ENCODE assay signal across 24 cellular contexts in genomic region chr1:70196333-70196732, GRCh38.
"Had no signal": no experiment of that assay in that cellular context is flagged by ENCODE, and none has a peak within 500 bp of the region (broad histone marks: within the 10 kb centered on the region; RNA-seq: fewer than 3 reads in every experiment).

No MANE protein-coding gene starts in this region.

- FAIRE-seq: endometrium, islet of Langerhans had no signal

- H3K9me3 Mint-ChIP-seq: stimulated activated memory B cell treated with anti-CD40 and anti-IgM and Interleukin-4, amounts not matched to agents 10 μg/mL and 1 μg/mL and 100 μg/mL, for 72 hours; stimulated activated naive CD8-positive, alpha-beta T cell treated with anti-CD3 and anti-CD28 coated beads, Interleukin-15, Interleukin-2, amounts not matched to agents 100 ng/mL and 50 ng/mL, for 24 hours had no signal

- H3K27ac ChIP-seq: dorsolateral prefrontal cortex, esophagus muscularis mucosa, gastrocnemius medialis, heart right ventricle, neutrophil, psoas muscle, right lobe of liver, spleen, tibial artery, upper lobe of left lung, uterus had no signal

- DNase-seq: dorsolateral prefrontal cortex; effector CD8-positive, alpha-beta T cell; gastrocnemius medialis; heart right ventricle; hypothalamus; kidney glomerular epithelial cell; mammary epithelial cell; naive thymus-derived CD4-positive, alpha-beta T cell; psoas muscle; retina; right lobe of liver; spleen; stimulated activated CD4-positive, alpha-beta T cell treated with anti-CD3 and anti-CD28 coated beads, Interleukin-15, amount 100 ng/mL, for 24 hours; stimulated activated CD4-positive, alpha-beta T cell treated with anti-CD3 and anti-CD28 coated beads, Interleukin-1b, Interleukin-23, amount 100 ng/mL, for 48 hours; stimulated activated CD4-positive, alpha-beta T cell treated with anti-CD3 and anti-CD28 coated beads, Interleukin-4, amount 100 ng/mL, for 24 hours; tibial artery; upper lobe of left lung; uterus had no signal

- H3K27me3 Mint-ChIP-seq: naive thymus-derived CD4-positive, alpha-beta T cell; stimulated activated memory B cell treated with anti-CD40 and anti-IgM and Interleukin-4, amounts not matched to agents 10 μg/mL and 1 μg/mL and 100 μg/mL, for 72 hours; stimulated activated naive CD8-positive, alpha-beta T cell treated with anti-CD3 and anti-CD28 coated beads, Interleukin-15, Interleukin-2, amounts not matched to agents 100 ng/mL and 50 ng/mL, for 24 hours had no signal

- ATAC-seq: gastrocnemius medialis; heart right ventricle; naive thymus-derived CD4-positive, alpha-beta T cell; psoas muscle; right lobe of liver; stimulated activated memory B cell treated with anti-CD40 and anti-IgM and Interleukin-4, amounts not matched to agents 10 μg/mL and 1 μg/mL and 100 μg/mL, for 72 hours had no signal

- H3K36me3 ChIP-seq: esophagus muscularis mucosa, gastrocnemius medialis, neutrophil, right lobe of liver, tibial artery, upper lobe of left lung, uterus had no signal

- H3K4me1 ChIP-seq: esophagus muscularis mucosa, gastrocnemius medialis, heart right ventricle, psoas muscle, tibial artery, upper lobe of left lung, uterus had no signal

- H3K4me3 ChIP-seq: dorsolateral prefrontal cortex, esophagus muscularis mucosa, gastrocnemius medialis, heart right ventricle, psoas muscle, right lobe of liver, spleen, tibial artery, upper lobe of left lung, uterus had no signal

- H3K27me3 ChIP-seq: dorsolateral prefrontal cortex, esophagus muscularis mucosa, gastrocnemius medialis, heart right ventricle, neutrophil, right lobe of liver, spleen, tibial artery, upper lobe of left lung, uterus had no signal

- H3K27ac Mint-ChIP-seq: naive thymus-derived CD4-positive, alpha-beta T cell; stimulated activated memory B cell treated with anti-CD40 and anti-IgM and Interleukin-4, amounts not matched to agents 10 μg/mL and 1 μg/mL and 100 μg/mL, for 72 hours; stimulated activated naive CD8-positive, alpha-beta T cell treated with anti-CD3 and anti-CD28 coated beads, Interleukin-15, Interleukin-2, amounts not matched to agents 100 ng/mL and 50 ng/mL, for 24 hours had no signal

- H3K9me3 ChIP-seq: esophagus muscularis mucosa, gastrocnemius medialis, neutrophil, psoas muscle, right lobe of liver, tibial artery, upper lobe of left lung, uterus had no signal

- H3K4me3 Mint-ChIP-seq: naive thymus-derived CD4-positive, alpha-beta T cell; stimulated activated memory B cell treated with anti-CD40 and anti-IgM and Interleukin-4, amounts not matched to agents 10 μg/mL and 1 μg/mL and 100 μg/mL, for 72 hours; stimulated activated naive CD8-positive, alpha-beta T cell treated with anti-CD3 and anti-CD28 coated beads, Interleukin-15, Interleukin-2, amounts not matched to agents 100 ng/mL and 50 ng/mL, for 24 hours had no signal
